Comparison of ENCODE assay signal across 2 cellular contexts in genomic region chr16:24897522-24897921, GRCh38. TPM values are rescaled to one million over a fixed set of nuclear protein-coding genes. Genes with fewer than 3 reads are reported as not detected.
"Had no signal": no experiment of that assay in that cellular context is flagged by ENCODE, and none has a peak within 500 bp of the region (broad histone marks: within the 10 kb centered on the region; RNA-seq: fewer than 3 reads in every experiment).

No MANE protein-coding gene starts in this region.

RNA-seq across cellular contexts. Expression of gene SLC5A11, which starts 51.8 kb away (rescaled TPM):
- total RNA-seq: G401, GM12878 had no signal
